ENCODE assay signal across 1 cellular context in genomic region chr3:192444096-192444790, GRCh38.
TF ChIP-seq lines count a peak whose summit lies in the region.

No MANE protein-coding gene starts in this region.

TF ChIP-seq in HepG2, 621 proteins besides CTCF, POLR2A, EP300 and RAD21 (continued from another document):
- TF ChIP-seq PBX3 (CRISPR knock-in tag; IDR thresholded peaks at IDR 0.05; ENCODE audit: borderline replicate concordance): no peak
- TF ChIP-seq NFE2L1 (CRISPR knock-in tag; IDR thresholded peaks at IDR 0.05; ENCODE audit: borderline replicate concordance): no peak
- no peak for TF ChIP-seq PHF20 (CRISPR knock-in tag; IDR thresholded peaks at IDR 0.05)
- TF ChIP-seq IKZF1 (IDR thresholded peaks at IDR 0.05): no peak
- TF ChIP-seq ZNF496 (CRISPR knock-in tag; IDR thresholded peaks at IDR 0.05; ENCODE audit: insufficient replicate concordance): no peak
- no peak for TF ChIP-seq KLF11 (CRISPR knock-in tag; IDR thresholded peaks at IDR 0.05)
- no peak for TF ChIP-seq NCOR1 (IDR thresholded peaks at IDR 0.05; ENCODE audit: borderline replicate concordance, low read length)
- no peak for TF ChIP-seq SP4 (CRISPR knock-in tag; IDR thresholded peaks at IDR 0.05)
- TF ChIP-seq ELF4 (CRISPR knock-in tag; IDR thresholded peaks at IDR 0.05; ENCODE audit: borderline replicate concordance): no peak
- peak; percentile 32 for TF ChIP-seq ZFP36 (IDR thresholded peaks at IDR 0.05; ENCODE audit: borderline replicate concordance, low read depth, low read length, partially characterized antibody)
- TF ChIP-seq ZNF703 (CRISPR knock-in tag; IDR thresholded peaks at IDR 0.05; ENCODE audit: borderline replicate concordance): no peak
- TF ChIP-seq MBD4 (IDR thresholded peaks at IDR 0.05; ENCODE audit: borderline replicate concordance, low read length): no peak
- TF ChIP-seq ZNF207 (IDR thresholded peaks at IDR 0.05; ENCODE audit: borderline replicate concordance): no peak
- TF ChIP-seq DMAP1 (CRISPR knock-in tag; IDR thresholded peaks at IDR 0.05): no peak
- TF ChIP-seq ZMYM2 (CRISPR knock-in tag; IDR thresholded peaks at IDR 0.05): no peak
- TF ChIP-seq MAFK (conservative IDR thresholded peaks at IDR 0.05 in 1 of 2, IDR thresholded peaks at IDR 0.05 in 1 of 2; ENCODE audit: low read length in 2 of 2): 0 out of 4 replicates have a peak, but pooled peaks of 1 of the 2 experiments have one; percentile 0
- no peak for TF ChIP-seq THYN1 (CRISPR knock-in tag; IDR thresholded peaks at IDR 0.05; ENCODE audit: borderline replicate concordance, low read depth)
- no peak for TF ChIP-seq AHDC1 (CRISPR knock-in tag; IDR thresholded peaks at IDR 0.05; ENCODE audit: borderline replicate concordance)
- no peak for TF ChIP-seq STAT6 (CRISPR knock-in tag; IDR thresholded peaks at IDR 0.05; ENCODE audit: borderline replicate concordance)
- peak; percentile 47; the same call in 1 of the 2 replicates for TF ChIP-seq KDM2A (CRISPR knock-in tag; IDR thresholded peaks at IDR 0.05; ENCODE audit: borderline replicate concordance, low read depth)
- peak; percentile 78 for TF ChIP-seq SMC3 (IDR thresholded peaks at IDR 0.05; ENCODE audit: low read length)
- TF ChIP-seq HES4 (CRISPR knock-in tag; IDR thresholded peaks at IDR 0.05; ENCODE audit: borderline replicate concordance): no peak
- no peak for TF ChIP-seq POGZ (CRISPR knock-in tag; IDR thresholded peaks at IDR 0.05)
- no peak for TF ChIP-seq NAIF1 (CRISPR knock-in tag; IDR thresholded peaks at IDR 0.05; ENCODE audit: borderline replicate concordance)
- TF ChIP-seq GATA4 (IDR thresholded peaks at IDR 0.05; ENCODE audit: borderline replicate concordance, low read depth): no peak
- TF ChIP-seq ZNF770 (CRISPR knock-in tag; IDR thresholded peaks at IDR 0.05): no peak
- TF ChIP-seq ASH2L (IDR thresholded peaks at IDR 0.05; ENCODE audit: insufficient read length, low read depth, low read length): no peak
- no peak for TF ChIP-seq ZNF235 (CRISPR knock-in tag; IDR thresholded peaks at IDR 0.05; ENCODE audit: borderline replicate concordance)
- TF ChIP-seq NFE2L2 (IDR thresholded peaks at IDR 0.05; ENCODE audit: low read length): no peak
- TF ChIP-seq ZNF737 (CRISPR knock-in tag; IDR thresholded peaks at IDR 0.05; ENCODE audit: borderline replicate concordance): no peak
- no peak for TF ChIP-seq ZFP91 (CRISPR knock-in tag; IDR thresholded peaks at IDR 0.05; ENCODE audit: borderline replicate concordance)
- no peak for TF ChIP-seq EZH2 (conservative IDR thresholded peaks at IDR 0.05; ENCODE audit: low read depth, low read length)
- no peak for TF ChIP-seq ERF (CRISPR knock-in tag; IDR thresholded peaks at IDR 0.05)
TF ChIP-seq in HepG2: peak in this region for 6.
